ENCODE assay signal across 8 cellular contexts in genomic region chr1:227946624-227947424, GRCh38. TPM values are rescaled to one million over a fixed set of nuclear protein-coding genes. Genes with fewer than 3 reads are reported as not detected.
DNase-seq lines count a peak whose midpoint lies in the region; ATAC-seq and TF ChIP-seq lines count a peak whose summit lies in the region.

No MANE protein-coding gene starts in this region.

- TF ChIP-seq CTCF in left lung (IDR thresholded peaks at IDR 0.05) = peak; percentile 62 to 68

- peaks cover 0 to 56% of the 10 kb centered on the region in 2 donors for H3K27me3 ChIP-seq in left lung

- peak; percentile 68 for ATAC-seq in GM21737 (IDR thresholded peaks at IDR 0.05; ENCODE audit: unreplicated experiment)
- ATAC-seq in left lung = peak; percentile 88

- DNase-seq in DMS153 (lab: John Stamatoyannopoulos, UW) = peak; percentile 81
- DNase-seq in NCI-H1930 (lab: John Stamatoyannopoulos, UW) = peak; percentile 28 to 45
- DNase-seq in activated CD4-positive, alpha-beta T cell treated with anti-CD3 and anti-CD28 coated beads for 24 hours (ENCODE audit: low read depth in 2 of 2) = peak; percentile 20 to 32
- peak; percentile 50 to 88 for DNase-seq in dermis microvascular lymphatic vessel endothelial cell (ENCODE audit: low read depth in 2 of 2)
- DNase-seq in left lung = peak; percentile 76 to 92
- DNase-seq in stimulated activated CD4-positive, alpha-beta T cell treated with anti-CD3 and anti-CD28 coated beads, Interleukin-2, amount 100 ng/mL, for 48 hours = peak; percentile 37 to 55
- no peak for DNase-seq in SKM-1 (lab: John Stamatoyannopoulos, UW; ENCODE audit: unreplicated experiment)

- intact Hi-C loops in left lung (cut with DNase I) = loop anchor here (5.0 to 10.0 kb wide), 3 partner anchors 182 to 462 kb away; no protein-coding TSS in a partner anchor

- H3K4me1 ChIP-seq in left lung = peaks cover 12 to 30% of the 10 kb centered on the region in 2 donors

- peak overlapping the region; percentile 44 to 58 for H3K27ac ChIP-seq in left lung

- H3K4me3 ChIP-seq in left lung = peak overlapping the region; percentile 27 to 41

- no peaks in the 10 kb centered on the region for H3K9me3 ChIP-seq in left lung

- no peaks in the 10 kb centered on the region for H3K36me3 ChIP-seq in left lung

RNA-seq across cellular contexts. Expression of gene WNT9A, which starts 0.9 kb away (rescaled TPM):
- 0.64 and 0.76 TPM in 2 replicates for total RNA-seq in dermis microvascular lymphatic vessel endothelial cell
- total RNA-seq in left lung = 1 to 10 TPM; 4.6 to 8.5 TPM

RNA-seq across cellular contexts. Expression of gene WNT3A, which starts 60.0 kb away (rescaled TPM):
- total RNA-seq in dermis microvascular lymphatic vessel endothelial cell (not detected in 2 replicates), left lung (1 to 10 TPM in 1 of 2 donors, under 1 TPM in 1; 0.96 to 1.5 TPM)
